ENCODE assay signal across 9 cellular contexts in the genomic region with DNA sequence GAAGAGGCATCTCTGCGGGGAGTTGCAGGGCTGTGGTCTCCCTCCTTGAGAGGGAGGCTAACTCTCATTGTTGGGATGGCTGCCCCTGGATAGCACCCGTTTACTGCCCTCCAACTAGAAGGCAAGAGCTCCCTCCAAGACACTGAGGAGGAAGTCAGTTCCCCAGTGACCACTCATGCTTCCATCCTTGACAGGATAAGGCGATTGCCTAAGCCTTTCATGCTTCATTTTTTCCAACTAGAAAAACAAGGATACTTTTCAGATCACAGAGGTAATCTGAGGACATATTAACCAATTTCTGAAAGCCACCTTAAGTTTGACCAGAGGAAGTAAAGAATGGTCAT.
A peak's percentile ranks its signal among the peaks of the same experiment; 100 is the strongest.
DNase-seq lines count a peak whose midpoint lies in the region; ATAC-seq and TF ChIP-seq lines count a peak whose summit lies in the region.
"Had no signal": no experiment of that assay in that cellular context is flagged by ENCODE, and none has a peak within 500 bp of the region (broad histone marks: within the 10 kb centered on the region; RNA-seq: fewer than 3 reads in every experiment).

No MANE protein-coding gene starts in this region.

- H3K4me1 ChIP-seq in right atrium auricular region (peaks cover 0 to 35% of the 10 kb centered on the region in 2 donors), spleen (peaks cover 27 to 78% (median 51%) of the 10 kb centered on the region in 6 donors)

- no peak for ATAC-seq in activated naive CD4-positive, alpha-beta T cell treated with anti-CD3 and anti-CD28 coated beads, Interleukin-2, amount 50 U/mL, for 72 hours

- TF ChIP-seq POLR2A in spleen (IDR thresholded peaks at IDR 0.05): no peak

- H3K36me3 Mint-ChIP-seq in activated naive CD4-positive, alpha-beta T cell treated with anti-CD3 and anti-CD28 coated beads, Interleukin-2, amount 50 U/mL, for 72 hours: peaks cover 0 to 18% of the 10 kb centered on the region in 2 donors

- H3K27ac ChIP-seq in right atrium auricular region (peak overlapping the region; percentile 80), spleen (peak overlapping the region; percentile 17 to 85 (median 78))

- no peaks in the 10 kb centered on the region for H3K36me3 ChIP-seq in right atrium auricular region
- H3K36me3 ChIP-seq in spleen: no peaks in the 10 kb centered on the region

- DNase-seq in HFF-Myc (ENCODE audit: extremely low read depth, low read depth) (no peak), right atrium auricular region (ENCODE audit: low spot score) (no peak), spleen (no peak), NCI-H524 treated with DMSO at 0.1 percent for 48 hours (lab: John Stamatoyannopoulos, UW) (no peak), globus pallidus (ENCODE audit: low spot score) (no peak)
- no peak for DNase-seq in activated naive CD4-positive, alpha-beta T cell treated with anti-CD3 and anti-CD28 coated beads, Interleukin-2, amount 50 U/mL, for 72 hours (ENCODE audit: low spot score in 2 of 2)
- DNase-seq in stimulated activated CD4-positive, alpha-beta T cell treated with anti-CD3 and anti-CD28 coated beads, Interleukin-1b, Interleukin-23, amount 100 ng/mL, for 48 hours: no peak
- no peak for DNase-seq in stimulated activated naive CD4-positive, alpha-beta T cell (lab: John Stamatoyannopoulos, UW)
- DNase-seq: NCI-H187 treated with DMSO at 0.1 percent for 48 hours had no signal

- WGBS in spleen, 5 donors: 20 to 42% (median 32%) methylated on average over 3 of the region's 3 CpGs

- intact Hi-C loops in spleen (cut with DNase I; ENCODE audit: low total_unique reads): no loop called here

- no peaks in the 10 kb centered on the region for H3K27me3 ChIP-seq in right atrium auricular region
- no peaks in the 10 kb centered on the region for H3K27me3 ChIP-seq in spleen (replicated peaks in 1 of 7)

- H3K9me3 Mint-ChIP-seq in activated naive CD4-positive, alpha-beta T cell treated with anti-CD3 and anti-CD28 coated beads, Interleukin-2, amount 50 U/mL, for 72 hours: no peaks in the 10 kb centered on the region

- H3K4me3 ChIP-seq in HFF-Myc (replicated peaks; ENCODE audit: low read depth, low read length): 0 out of 2 replicates have a peak overlapping the region, but pooled peaks have one; percentile 1
- peak overlapping the region in 1 of 2 donors; percentile 3 for H3K4me3 ChIP-seq in right atrium auricular region
- H3K4me3 ChIP-seq in spleen: peak overlapping the region in 1 of 8 donors; percentile 34

- H3K9me3 ChIP-seq in right atrium auricular region (no peaks in the 10 kb centered on the region), spleen (no peaks in the 10 kb centered on the region)

- peak overlapping the region; percentile 92 to 95 for H3K27ac Mint-ChIP-seq in activated naive CD4-positive, alpha-beta T cell treated with anti-CD3 and anti-CD28 coated beads, Interleukin-2, amount 50 U/mL, for 72 hours

- no peak for TF ChIP-seq CTCF in HFF-Myc (IDR thresholded peaks at IDR 0.05; ENCODE audit: low read depth, low read length, missing control alignments)
- no peak for TF ChIP-seq CTCF in right atrium auricular region (IDR thresholded peaks at IDR 0.05)
- no peak for TF ChIP-seq CTCF in spleen (IDR thresholded peaks at IDR 0.05 in 8 of 11, conservative IDR thresholded peaks at IDR 0.05 in 3 of 11)
